In genomic region chr3:46981932-46982471, GRCh38 we compare ENCODE assay signal across 8 cellular contexts. TPM values are rescaled to one million over a fixed set of nuclear protein-coding genes. Genes with fewer than 3 reads are reported as not detected.
DNase-seq lines count a peak whose midpoint lies in the region; ATAC-seq lines count a peak whose summit lies in the region.

No MANE protein-coding gene starts in this region.

- DNase-seq in NCI-H1417 (lab: John Stamatoyannopoulos, UW) (peak in 2 of 3 experiments; percentile 28 to 32), NCI-H1417 treated with DMSO at 0.1 percent for 48 hours (lab: John Stamatoyannopoulos, UW) (no peak), iPS-NIHi11 (ENCODE audit: low spot score) (peak; percentile 58), medulla oblongata (ENCODE audit: extremely low spot score) (no peak)
- no peak for DNase-seq in stimulated activated effector memory CD8-positive, alpha-beta T cell treated with anti-CD3 and anti-CD28 coated beads, Interleukin-12 subunit alpha, Interleukin-12 subunit beta, amount 100 ng/mL, for 72 hours (ENCODE audit: low spot score in 2 of 2)

- peaks cover 43% of the 10 kb centered on the region for H3K4me1 Mint-ChIP-seq in activated T-helper 17 cell treated with anti-CD3 and anti-CD28 coated beads, Interleukin-2, amount 50 U/mL, for 72 hours
- H3K4me1 Mint-ChIP-seq in stimulated activated effector memory CD8-positive, alpha-beta T cell treated with anti-CD3 and anti-CD28 coated beads, Interleukin-12 subunit alpha, Interleukin-12 subunit beta, amount 100 ng/mL, for 72 hours = peaks cover 73% of the 10 kb centered on the region

- no peak for ATAC-seq in activated T-helper 17 cell treated with anti-CD3 and anti-CD28 coated beads, Interleukin-2, amount 50 U/mL, for 72 hours (replicated peaks)
- ATAC-seq in stimulated activated effector memory CD8-positive, alpha-beta T cell treated with anti-CD3 and anti-CD28 coated beads, Interleukin-12 subunit alpha, Interleukin-12 subunit beta, amount 100 ng/mL, for 72 hours = no peak
- ATAC-seq in GM19035 (IDR thresholded peaks at IDR 0.05; ENCODE audit: unreplicated experiment) = no peak
- no peak for ATAC-seq in HG03280 (IDR thresholded peaks at IDR 0.05; ENCODE audit: unreplicated experiment)

- no peaks in the 10 kb centered on the region for H3K36me3 Mint-ChIP-seq in activated T-helper 17 cell treated with anti-CD3 and anti-CD28 coated beads, Interleukin-2, amount 50 U/mL, for 72 hours (ENCODE audit: low read depth)
- H3K36me3 Mint-ChIP-seq in stimulated activated effector memory CD8-positive, alpha-beta T cell treated with anti-CD3 and anti-CD28 coated beads, Interleukin-12 subunit alpha, Interleukin-12 subunit beta, amount 100 ng/mL, for 72 hours = peaks cover 23% of the 10 kb centered on the region

- H3K4me3 Mint-ChIP-seq in activated T-helper 17 cell treated with anti-CD3 and anti-CD28 coated beads, Interleukin-2, amount 50 U/mL, for 72 hours = peak overlapping the region; percentile 86
- H3K4me3 Mint-ChIP-seq in stimulated activated effector memory CD8-positive, alpha-beta T cell treated with anti-CD3 and anti-CD28 coated beads, Interleukin-12 subunit alpha, Interleukin-12 subunit beta, amount 100 ng/mL, for 72 hours = peak overlapping the region; percentile 81

- H3K9me3 Mint-ChIP-seq in activated T-helper 17 cell treated with anti-CD3 and anti-CD28 coated beads, Interleukin-2, amount 50 U/mL, for 72 hours = no peaks in the 10 kb centered on the region
- H3K9me3 Mint-ChIP-seq in stimulated activated effector memory CD8-positive, alpha-beta T cell treated with anti-CD3 and anti-CD28 coated beads, Interleukin-12 subunit alpha, Interleukin-12 subunit beta, amount 100 ng/mL, for 72 hours = no peaks in the 10 kb centered on the region

- H3K27ac Mint-ChIP-seq in activated T-helper 17 cell treated with anti-CD3 and anti-CD28 coated beads, Interleukin-2, amount 50 U/mL, for 72 hours = peak overlapping the region; percentile 70
- H3K27ac Mint-ChIP-seq in stimulated activated effector memory CD8-positive, alpha-beta T cell treated with anti-CD3 and anti-CD28 coated beads, Interleukin-12 subunit alpha, Interleukin-12 subunit beta, amount 100 ng/mL, for 72 hours = peak overlapping the region; percentile 91

- H3K27me3 Mint-ChIP-seq in activated T-helper 17 cell treated with anti-CD3 and anti-CD28 coated beads, Interleukin-2, amount 50 U/mL, for 72 hours = no peaks in the 10 kb centered on the region

RNA-seq across cellular contexts. Expression of gene NBEAL2, which starts 2.5 kb away (rescaled TPM):
- 100 to 1,000 TPM; 140 to 169 TPM for total RNA-seq in activated T-helper 17 cell treated with anti-CD3 and anti-CD28 coated beads, Interleukin-2, amount 50 U/mL, for 72 hours

RNA-seq across cellular contexts. Expression of gene CCDC12, which starts 5.5 kb away (rescaled TPM):
- total RNA-seq in activated T-helper 17 cell treated with anti-CD3 and anti-CD28 coated beads, Interleukin-2, amount 50 U/mL, for 72 hours = 10 to 100 TPM; 46.9 to 59.8 TPM

Comparison
In these comparisons a context has a peak if more than half of its experiments do, and no peak if none do; other contexts are left out.
1. DNase-seq: peak in NCI-H1417 (2 of 3) and iPS-NIHi11 (single experiment); none in NCI-H1417 treated with DMSO at 0.1 percent for 48 hours (single experiment), stimulated activated effector memory CD8-positive, alpha-beta T cell treated with anti-CD3 and anti-CD28 coated beads, Interleukin-12 subunit alpha, Interleukin-12 subunit beta, amount 100 ng/mL, for 72 hours (0 of 2) and medulla oblongata (single experiment).